ENCODE assay signal across 1 cellular context in genomic region chr11:19240420-19241259, GRCh38.
TF ChIP-seq lines count a peak whose summit lies in the region.

TSS of gene E2F8 (minus strand) at chr11:19240945. CDS start at chr11:19240121, 824 bp downstream.

TF ChIP-seq in HepG2, 621 proteins besides CTCF, POLR2A, EP300 and RAD21 (continued from another document):
- TF ChIP-seq STAT6 (CRISPR knock-in tag; IDR thresholded peaks at IDR 0.05; ENCODE audit: borderline replicate concordance) (no peak), ARID2 (CRISPR knock-in tag; IDR thresholded peaks at IDR 0.05; ENCODE audit: borderline replicate concordance) (peak; percentile 53; the same call in 1 of the 2 replicates), SNRNP70 (IDR thresholded peaks at IDR 0.05; ENCODE audit: low read depth, low read length) (no peak), SRY (CRISPR knock-in tag; IDR thresholded peaks at IDR 0.05) (0 out of 2 replicates have a peak, but pooled peaks have one; percentile 45), RFX1 (IDR thresholded peaks at IDR 0.05) (peak; percentile 82), ZNF501 (CRISPR knock-in tag; IDR thresholded peaks at IDR 0.05) (no peak), TMF1 (CRISPR knock-in tag; IDR thresholded peaks at IDR 0.05; ENCODE audit: low read depth) (peak; percentile 32; the same call in 1 of the 2 replicates), SP2 (CRISPR knock-in tag; IDR thresholded peaks at IDR 0.05) (peak; percentile 81), POGK (CRISPR knock-in tag; conservative IDR thresholded peaks at IDR 0.05) (peak; percentile 33; the same call in 1 of the 2 replicates), ETS1 (CRISPR knock-in tag; IDR thresholded peaks at IDR 0.05) (no peak), IKZF5 (CRISPR knock-in tag; IDR thresholded peaks at IDR 0.05) (peak; percentile 30; the same call in 1 of the 2 replicates), CHD2 (IDR thresholded peaks at IDR 0.05; ENCODE audit: low read depth, low read length) (peak; percentile 58; the same call in 1 of the 2 replicates), UBTF (CRISPR knock-in tag; IDR thresholded peaks at IDR 0.05) (0 out of 2 replicates have a peak, but pooled peaks have one; percentile 25), NFYC (CRISPR knock-in tag; IDR thresholded peaks at IDR 0.05) (peak; percentile 90)
